18 cellular contexts compared by ENCODE assay signal in genomic region chr10:50312464-50313437, GRCh38.
A peak's percentile ranks its signal among the peaks of the same experiment; 100 is the strongest.
DNase-seq lines count a peak whose midpoint lies in the region; TF ChIP-seq lines count a peak whose summit lies in the region.
"Had no signal": no experiment of that assay in that cellular context is flagged by ENCODE, and none has a peak within 500 bp of the region (broad histone marks: within the 10 kb centered on the region; RNA-seq: fewer than 3 reads in every experiment).

No MANE protein-coding gene starts in this region.

- peak overlapping the region; percentile 28 for H3K27ac Mint-ChIP-seq in T-helper 1 cell treated with Interleukin-12 subunit alpha and Interleukin-12 subunit beta and Interleukin-4 antibody, amounts not matched to agents 30 μg/mL and 1 μg/mL, for 36 hours
- H3K27ac Mint-ChIP-seq: activated CD4-positive, alpha-beta T cell treated with anti-CD3 and anti-CD28 coated beads, Interleukin-2, amount 10 ng/mL, durations not matched to agents 7 days and 5 days; IgD-negative memory B cell had no signal

- TF ChIP-seq CTCF in AG04449 (IDR thresholded peaks at IDR 0.05; ENCODE audit: insufficient read depth, low read length, missing control alignments) (no peak), fibroblast of mammary gland (conservative IDR thresholded peaks at IDR 0.05; ENCODE audit: control insufficient read depth, insufficient read depth, low read depth, low read length) (no peak)

- no peaks in the 10 kb centered on the region for H3K27me3 Mint-ChIP-seq in T-helper 1 cell treated with Interleukin-12 subunit alpha and Interleukin-12 subunit beta and Interleukin-4 antibody, amounts not matched to agents 30 μg/mL and 1 μg/mL, for 36 hours (ENCODE audit: low read depth)
- H3K27me3 Mint-ChIP-seq: activated CD4-positive, alpha-beta T cell treated with anti-CD3 and anti-CD28 coated beads, Interleukin-2, amount 10 ng/mL, durations not matched to agents 7 days and 5 days; IgD-negative memory B cell had no signal

- no peak overlapping the region for H3K4me3 Mint-ChIP-seq in T-helper 1 cell treated with Interleukin-12 subunit alpha and Interleukin-12 subunit beta and Interleukin-4 antibody, amounts not matched to agents 30 μg/mL and 1 μg/mL, for 36 hours
- H3K4me3 Mint-ChIP-seq: activated CD4-positive, alpha-beta T cell treated with anti-CD3 and anti-CD28 coated beads, Interleukin-2, amount 10 ng/mL, durations not matched to agents 7 days and 5 days; IgD-negative memory B cell had no signal

- DNase-seq in AG04449 (ENCODE audit: low read depth, low spot score), result peak; percentile 21
- DNase-seq in GM04504 (ENCODE audit: low read depth), result peak; percentile 47
- DNase-seq in fibroblast of mammary gland (ENCODE audit: low read depth), result peak; percentile 88
- DNase-seq in GM19240 (ENCODE audit: insufficient read length, low spot score), result no peak
- no peak for DNase-seq in hypothalamus (lab: John Stamatoyannopoulos, UW)
- DNase-seq in DMS114 treated with DMSO at 0.1 percent for 48 hours (lab: John Stamatoyannopoulos, UW; ENCODE audit: unreplicated experiment), result no peak
- DNase-seq in NCI-H2196 treated with DMSO at 0.1 percent for 48 hours (lab: John Stamatoyannopoulos, UW; ENCODE audit: unreplicated experiment), result no peak
- DNase-seq: activated CD4-positive, alpha-beta T cell treated with anti-CD3 and anti-CD28 coated beads, Interleukin-2, amount 10 ng/mL, durations not matched to agents 7 days and 5 days; activated effector memory CD4-positive, alpha-beta T cell treated with anti-CD3 and anti-CD28 coated beads, Interleukin-2, amount 50 U/mL, for 16 hours; BE2C; effector CD8-positive, alpha-beta T cell; NCI-H748 treated with DMSO at 0.1 percent for 48 hours; psoas muscle; T-helper 2 cell; tibial artery had no signal

- no peaks in the 10 kb centered on the region for H3K9me3 Mint-ChIP-seq in T-helper 1 cell treated with Interleukin-12 subunit alpha and Interleukin-12 subunit beta and Interleukin-4 antibody, amounts not matched to agents 30 μg/mL and 1 μg/mL, for 36 hours
- H3K9me3 Mint-ChIP-seq: activated CD4-positive, alpha-beta T cell treated with anti-CD3 and anti-CD28 coated beads, Interleukin-2, amount 10 ng/mL, durations not matched to agents 7 days and 5 days had no signal

- H3K4me3 ChIP-seq in AG04449 (ENCODE audit: low read depth, low read length) (no peak overlapping the region), fibroblast of mammary gland (ENCODE audit: control insufficient read depth, low read depth, low read length) (no peak overlapping the region)
- H3K4me3 ChIP-seq: GM12878, psoas muscle, tibial artery had no signal

- H3K36me3 Mint-ChIP-seq in T-helper 1 cell treated with Interleukin-12 subunit alpha and Interleukin-12 subunit beta and Interleukin-4 antibody, amounts not matched to agents 30 μg/mL and 1 μg/mL, for 36 hours (ENCODE audit: low read depth), result peaks cover 34% of the 10 kb centered on the region

- CTCF ChIA-PET in AG04449 (lab: Yijun Ruan, JAX), result interaction anchor here (0.8 to 1.5 kb wide), 4 partner anchors 10 to 88 kb away, joined by 3 read pairs; no protein-coding TSS in a partner anchor

- POLR2A ChIA-PET in AG04449 (lab: Yijun Ruan, JAX), result interaction anchor here (1.1 kb wide), 1 partner anchor 13 kb away, joined by 7 read pairs; no protein-coding TSS in a partner anchor

- peaks cover 33% of the 10 kb centered on the region for H3K4me1 Mint-ChIP-seq in T-helper 1 cell treated with Interleukin-12 subunit alpha and Interleukin-12 subunit beta and Interleukin-4 antibody, amounts not matched to agents 30 μg/mL and 1 μg/mL, for 36 hours (ENCODE audit: low read depth)

Comparison
In these comparisons a context has a peak if more than half of its experiments do, and no peak if none do; other contexts are left out.
1. DNase-seq: peak in AG04449 (single experiment), GM04504 (single experiment) and fibroblast of mammary gland (single experiment); none in GM19240 (single experiment), hypothalamus (0 of 51), DMS114 treated with DMSO at 0.1 percent for 48 hours (single experiment) and NCI-H2196 treated with DMSO at 0.1 percent for 48 hours (single experiment).